Comparison of ENCODE assay signal across 1 cellular context in genomic region chr19:10620786-10621185, GRCh38.
TF ChIP-seq lines count a peak whose summit lies in the region.

No MANE protein-coding gene starts in this region.

TF ChIP-seq in WTC11, 78 proteins besides CTCF, POLR2A, EP300 and RAD21 (continued from another document):
- TF ChIP-seq HMGXB4 (CRISPR knock-in tag; IDR thresholded peaks at IDR 0.05) (no peak), ZNF121 (CRISPR knock-in tag; IDR thresholded peaks at IDR 0.05) (no peak), PREB (CRISPR knock-in tag; IDR thresholded peaks at IDR 0.05; ENCODE audit: borderline replicate concordance) (no peak), ZMAT4 (CRISPR knock-in tag; IDR thresholded peaks at IDR 0.05) (no peak), PRRX2 (CRISPR knock-in tag; IDR thresholded peaks at IDR 0.05) (no peak), ERG (CRISPR knock-in tag; IDR thresholded peaks at IDR 0.05) (no peak)
TF ChIP-seq in WTC11: peak in this region for 0.
